In the genomic region with DNA sequence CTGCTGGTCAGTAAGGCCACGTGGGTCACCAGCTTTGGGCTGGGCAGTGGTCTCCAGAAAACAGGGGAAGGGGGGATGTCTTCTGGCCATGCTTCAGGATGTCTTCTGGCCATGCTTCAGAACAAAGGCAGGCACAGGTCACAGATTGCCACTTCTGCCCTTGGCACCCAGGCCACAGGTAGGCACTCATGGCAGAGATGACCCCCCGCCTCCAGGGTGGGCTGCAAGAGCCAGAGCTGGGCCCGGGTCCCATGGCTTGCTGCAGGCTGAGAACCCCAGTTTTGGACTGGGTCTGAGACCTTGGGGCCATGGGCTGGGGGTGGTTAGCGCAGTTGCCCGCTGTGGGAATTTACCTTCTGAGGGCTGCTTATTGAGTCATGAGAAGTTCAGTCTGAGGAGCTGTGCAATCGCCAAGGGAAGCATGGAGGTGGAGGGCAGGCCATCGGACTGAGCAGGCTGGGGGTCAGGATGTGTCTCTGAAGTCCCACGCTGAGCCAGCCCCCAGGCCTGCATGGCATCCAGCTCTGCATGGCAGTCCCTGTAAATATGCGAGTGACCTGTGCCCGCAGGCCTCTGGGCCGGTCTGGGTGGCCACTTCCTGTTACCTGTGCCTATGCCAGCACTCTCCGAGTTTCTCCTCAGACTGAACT, we compare ENCODE assay signal across 10 cellular contexts. TPM values are rescaled to one million over a fixed set of nuclear protein-coding genes. Genes with fewer than 3 reads are reported as not detected.
DNase-seq lines count a peak whose midpoint lies in the region; ATAC-seq and TF ChIP-seq lines count a peak whose summit lies in the region.
"Had no signal": no experiment of that assay in that cellular context is flagged by ENCODE, and none has a peak within 500 bp of the region (broad histone marks: within the 10 kb centered on the region; RNA-seq: fewer than 3 reads in every experiment).

No MANE protein-coding gene starts in this region.

- no peak overlapping the region for H3K27ac Mint-ChIP-seq in activated naive CD4-positive, alpha-beta T cell treated with anti-CD3 and anti-CD28 coated beads for 36 hours
- no peak overlapping the region for H3K27ac Mint-ChIP-seq in activated CD8-positive, alpha-beta T cell treated with anti-CD3 and anti-CD28 coated beads for 36 hours

- TF ChIP-seq CTCF in activated CD8-positive, alpha-beta T cell treated with anti-CD3 and anti-CD28 coated beads for 36 hours (IDR thresholded peaks at IDR 0.05): no peak
- no peak for TF ChIP-seq CTCF in suprapubic skin (IDR thresholded peaks at IDR 0.05)

- CTCF ChIA-PET in activated naive CD4-positive, alpha-beta T cell treated with anti-CD3 and anti-CD28 coated beads for 36 hours (lab: Charles Lee): interaction anchor here (0.6 to 4.8 kb wide), 4 partner anchors 11 to 510 kb away, joined by 3 to 91 read pairs (median 30); no protein-coding TSS in a partner anchor
- CTCF ChIA-PET in activated CD8-positive, alpha-beta T cell treated with anti-CD3 and anti-CD28 coated beads for 36 hours (lab: Charles Lee): interaction anchor here (0.6 to 5.1 kb wide), 8 partner anchors 8 to 335 kb away, joined by 3 to 124 read pairs (median 16); a partner anchor contains a TSS

- TF ChIP-seq EP300 in suprapubic skin (IDR thresholded peaks at IDR 0.05): no peak

- H3K4me3 ChIP-seq in iPS-18a (ENCODE audit: low read length) (peak overlapping the region; percentile 71), suprapubic skin (peak overlapping the region; percentile 56)

- POLR2A ChIA-PET in activated CD8-positive, alpha-beta T cell treated with anti-CD3 and anti-CD28 coated beads for 36 hours (lab: Charles Lee): interaction anchor here (0.8 to 1.5 kb wide), 6 partner anchors 11 to 26 kb away, joined by 3 to 5 read pairs (median 4); a partner anchor contains a TSS

- H3K4me1 Mint-ChIP-seq in activated naive CD4-positive, alpha-beta T cell treated with anti-CD3 and anti-CD28 coated beads for 36 hours (ENCODE audit: low read depth): peaks cover 39% of the 10 kb centered on the region
- peaks cover 38% of the 10 kb centered on the region for H3K4me1 Mint-ChIP-seq in activated CD8-positive, alpha-beta T cell treated with anti-CD3 and anti-CD28 coated beads for 36 hours (ENCODE audit: low read depth)

- no peak overlapping the region for H3K9ac ChIP-seq in iPS-18a (ENCODE audit: low read length)

- no peaks in the 10 kb centered on the region for H3K9me3 Mint-ChIP-seq in activated naive CD4-positive, alpha-beta T cell treated with anti-CD3 and anti-CD28 coated beads for 36 hours
- H3K9me3 Mint-ChIP-seq in activated CD8-positive, alpha-beta T cell treated with anti-CD3 and anti-CD28 coated beads for 36 hours: no peaks in the 10 kb centered on the region

- intact Hi-C loops in activated naive CD4-positive, alpha-beta T cell treated with anti-CD3 and anti-CD28 coated beads for 36 hours (cut with micrococcal nuclease): loop anchor here (1.0 to 5.0 kb wide), 3 partner anchors 224 to 447 kb away; a partner anchor contains a TSS
- intact Hi-C loops in activated CD8-positive, alpha-beta T cell treated with anti-CD3 and anti-CD28 coated beads for 36 hours (cut with micrococcal nuclease): no loop called here

- no peaks in the 10 kb centered on the region for H3K27me3 Mint-ChIP-seq in activated naive CD4-positive, alpha-beta T cell treated with anti-CD3 and anti-CD28 coated beads for 36 hours (ENCODE audit: low read depth)
- no peaks in the 10 kb centered on the region for H3K27me3 Mint-ChIP-seq in activated CD8-positive, alpha-beta T cell treated with anti-CD3 and anti-CD28 coated beads for 36 hours

- no peaks in the 10 kb centered on the region for H3K36me3 Mint-ChIP-seq in activated naive CD4-positive, alpha-beta T cell treated with anti-CD3 and anti-CD28 coated beads for 36 hours (ENCODE audit: low read depth)
- H3K36me3 Mint-ChIP-seq in activated CD8-positive, alpha-beta T cell treated with anti-CD3 and anti-CD28 coated beads for 36 hours (ENCODE audit: low read depth): no peaks in the 10 kb centered on the region

- H3K27ac ChIP-seq in iPS-18a (ENCODE audit: low read length): no peak overlapping the region
- H3K27ac ChIP-seq in suprapubic skin: no peak overlapping the region

- H3K27me3 ChIP-seq in iPS-18a (ENCODE audit: control insufficient read depth, insufficient read depth, low read length): peaks cover 8% of the 10 kb centered on the region
- H3K27me3 ChIP-seq in suprapubic skin: no peaks in the 10 kb centered on the region

- H3K9me3 ChIP-seq in iPS-18a (ENCODE audit: control insufficient read depth, low read depth, low read length) (no peaks in the 10 kb centered on the region), suprapubic skin (no peaks in the 10 kb centered on the region)

- WGBS in suprapubic skin: 100% methylated on average over 1 of the region's 12 CpGs

- H3K36me3 ChIP-seq in iPS-18a (ENCODE audit: control insufficient read depth, low read depth, low read length) (no peaks in the 10 kb centered on the region), suprapubic skin (no peaks in the 10 kb centered on the region)

- H3K4me1 ChIP-seq in iPS-18a (ENCODE audit: control insufficient read depth, low read depth, low read length) (peaks cover 42% of the 10 kb centered on the region), suprapubic skin (peaks cover 70% of the 10 kb centered on the region)

- H3K4me3 Mint-ChIP-seq in activated naive CD4-positive, alpha-beta T cell treated with anti-CD3 and anti-CD28 coated beads for 36 hours: peak overlapping the region; percentile 73
- peak overlapping the region; percentile 77 for H3K4me3 Mint-ChIP-seq in activated CD8-positive, alpha-beta T cell treated with anti-CD3 and anti-CD28 coated beads for 36 hours

- TF ChIP-seq POLR2A in suprapubic skin (IDR thresholded peaks at IDR 0.05): no peak

- no peak for DNase-seq in activated naive CD4-positive, alpha-beta T cell treated with anti-CD3 and anti-CD28 coated beads for 36 hours
- DNase-seq in activated naive CD4-positive, alpha-beta T cell treated with Interleukin-2 at 50 U/mL for 16 hours: no peak
- DNase-seq in activated CD8-positive, alpha-beta T cell treated with anti-CD3 and anti-CD28 coated beads for 36 hours: no peak
- DNase-seq in suprapubic skin (ENCODE audit: low spot score in 2 of 2): no peak
- DNase-seq in dermis blood vessel endothelial cell: no peak
- no peak for DNase-seq in NCI-H128 (lab: John Stamatoyannopoulos, UW; ENCODE audit: unreplicated experiment)
- DNase-seq in SKM-1 treated with dmso at 0.1 percent for 144 hours (lab: John Stamatoyannopoulos, UW; ENCODE audit: unreplicated experiment): no peak
- DNase-seq: activated CD4-positive, alpha-beta T cell treated with anti-CD3 and anti-CD28 coated beads for 4 hours; effector memory CD4-positive, alpha-beta T cell had no signal

- no peak for ATAC-seq in activated CD8-positive, alpha-beta T cell treated with anti-CD3 and anti-CD28 coated beads for 36 hours

RNA-seq across cellular contexts. Expression of a gene that starts 1.6 kb away (rescaled TPM):
- total RNA-seq in activated naive CD4-positive, alpha-beta T cell treated with anti-CD3 and anti-CD28 coated beads for 36 hours: 10 to 100 TPM; 14.1 to 14.6 TPM
- 10 to 100 TPM; 22.8 to 22.9 TPM for total RNA-seq in activated CD8-positive, alpha-beta T cell treated with anti-CD3 and anti-CD28 coated beads for 36 hours
- total RNA-seq in suprapubic skin: 10 to 100 TPM in 3 of 4 donors, 1 to 10 TPM in 1; 9.0 to 16.5 (median 10.8) TPM
- 7.7 and 13.9 TPM in 2 replicates for total RNA-seq in dermis blood vessel endothelial cell

RNA-seq across cellular contexts. Expression of a gene that starts 5.1 kb away (rescaled TPM):
- total RNA-seq in activated naive CD4-positive, alpha-beta T cell treated with anti-CD3 and anti-CD28 coated beads for 36 hours: 10 to 100 TPM; 35.5 to 37.5 TPM
- 10 to 100 TPM; 54.8 to 59.3 TPM for total RNA-seq in activated CD8-positive, alpha-beta T cell treated with anti-CD3 and anti-CD28 coated beads for 36 hours
- 100 to 1,000 TPM in 2 of 4 donors, 10 to 100 TPM in 2; 66.7 to 103 (median 90.4) TPM for total RNA-seq in suprapubic skin
- total RNA-seq in dermis blood vessel endothelial cell: 40.7 and 87.2 TPM in 2 replicates

RNA-seq across cellular contexts. Expression of a gene that starts 26.1 kb away (rescaled TPM):
- 10 to 100 TPM; 30.9 to 37.2 TPM for total RNA-seq in activated naive CD4-positive, alpha-beta T cell treated with anti-CD3 and anti-CD28 coated beads for 36 hours
- 10 to 100 TPM; 46.7 to 50.2 TPM for total RNA-seq in activated CD8-positive, alpha-beta T cell treated with anti-CD3 and anti-CD28 coated beads for 36 hours
- total RNA-seq in suprapubic skin (10 to 100 TPM; 31.6 to 45.9 (median 40.3) TPM), dermis blood vessel endothelial cell (34.5 and 52.2 TPM in 2 replicates)

RNA-seq across cellular contexts. Expression of a gene that starts 27.7 kb away (rescaled TPM):
- total RNA-seq in activated naive CD4-positive, alpha-beta T cell treated with anti-CD3 and anti-CD28 coated beads for 36 hours: 1 to 10 TPM; 3.7 to 4.0 TPM
- total RNA-seq in activated CD8-positive, alpha-beta T cell treated with anti-CD3 and anti-CD28 coated beads for 36 hours: 10 to 100 TPM in 1 of 2 experiments, 1 to 10 TPM in 1; 9.7 to 10.1 TPM
- total RNA-seq in suprapubic skin: 10 to 100 TPM in 1 of 4 donors, 1 to 10 TPM in 3; 7.2 to 11.0 (median 7.9) TPM
- 8.1 and 8.8 TPM in 2 replicates for total RNA-seq in dermis blood vessel endothelial cell

RNA-seq across cellular contexts. Expression of a gene that starts 28.1 kb away (rescaled TPM):
- 10 to 100 TPM; 24.8 to 27.3 TPM for total RNA-seq in activated naive CD4-positive, alpha-beta T cell treated with anti-CD3 and anti-CD28 coated beads for 36 hours
- 10 to 100 TPM; 11.6 to 13.0 TPM for total RNA-seq in activated CD8-positive, alpha-beta T cell treated with anti-CD3 and anti-CD28 coated beads for 36 hours
- 10 to 100 TPM in 1 of 4 donors, 1 to 10 TPM in 3; 1.4 to 13.7 (median 6.6) TPM for total RNA-seq in suprapubic skin
- 1.6 and 3.9 TPM in 2 replicates for total RNA-seq in dermis blood vessel endothelial cell
